25 cellular contexts compared by ENCODE assay signal in genomic region chr1:102799496-102799895, GRCh38.
DNase-seq lines count a peak whose midpoint lies in the region; ATAC-seq and TF ChIP-seq lines count a peak whose summit lies in the region.
"Had no signal": no experiment of that assay in that cellular context is flagged by ENCODE, and none has a peak within 500 bp of the region (broad histone marks: within the 10 kb centered on the region; RNA-seq: fewer than 3 reads in every experiment).

No MANE protein-coding gene starts in this region.

- H3K27me3 ChIP-seq in PC-9 (ENCODE audit: insufficient read depth, low read depth): no peaks in the 10 kb centered on the region
- no peaks in the 10 kb centered on the region for H3K27me3 ChIP-seq in breast epithelium

- H3K4me1 Mint-ChIP-seq in stimulated activated naive B cell treated with anti-CD40 and anti-IgM and Interleukin-4, amounts not matched to agents 10 μg/mL and 1 μg/mL and 100 μg/mL, for 72 hours: no peaks in the 10 kb centered on the region
- H3K4me1 Mint-ChIP-seq: activated naive CD8-positive, alpha-beta T cell treated with anti-CD3 and anti-CD28 coated beads, Interleukin-2, amount 10 ng/mL, durations not matched to agents 7 days and 5 days; neural crest cell had no signal

- CTCF ChIA-PET in PC-9 (lab: Charles Lee): no interaction called here

- POLR2A ChIA-PET in PC-9 (lab: Charles Lee; ENCODE audit: unreplicated experiment): no interaction called here

- no TSS peak for BruUV-seq in PC-9 (replicated peaks; lab: Mats Ljungman, UMichigan)

- DNase-seq in DMS53 (lab: John Stamatoyannopoulos, UW) (peak; percentile 70), PC-9 (no peak), fibroblast of gingiva (ENCODE audit: low read depth) (peak; percentile 51), skeletal muscle cell (ENCODE audit: low read depth) (peak; percentile 15), breast epithelium (ENCODE audit: low spot score in 2 of 2) (no peak), NOMO-1 treated with dmso at 0.1 percent for 144 hours (lab: John Stamatoyannopoulos, UW; ENCODE audit: unreplicated experiment) (no peak)
- DNase-seq in stimulated activated naive B cell treated with anti-CD40 and anti-IgM and Interleukin-4, amounts not matched to agents 10 μg/mL and 1 μg/mL and 100 μg/mL, for 72 hours: no peak
- DNase-seq: activated CD4-positive, CD25-positive, alpha-beta regulatory T cell treated with anti-CD3 and anti-CD28 coated beads, Interleukin-2, amount 50 U/mL, for 72 hours; activated CD8-positive, alpha-beta T cell treated with anti-CD3 and anti-CD28 coated beads for 36 hours; activated naive CD8-positive, alpha-beta T cell treated with anti-CD3 and anti-CD28 coated beads, Interleukin-2, amount 10 ng/mL, durations not matched to agents 7 days and 5 days; Calu3; cortex of kidney; head of caudate nucleus; NCI-H1105; NCI-H446 treated with DMSO at 0.1 percent for 48 hours; SHP77; substantia nigra had no signal

- intact Hi-C loops in PC-9 (cut with micrococcal nuclease; ENCODE audit: unreplicated experiment) (loop anchor here (10.0 kb wide), 1 partner anchor 235 kb away; no protein-coding TSS in a partner anchor), breast epithelium (cut with DNase I; ENCODE audit: low total_unique reads) (no loop called here)

- H3K27ac Mint-ChIP-seq in stimulated activated naive B cell treated with anti-CD40 and anti-IgM and Interleukin-4, amounts not matched to agents 10 μg/mL and 1 μg/mL and 100 μg/mL, for 72 hours: no peak overlapping the region
- H3K27ac Mint-ChIP-seq: activated CD8-positive, alpha-beta T cell treated with anti-CD3 and anti-CD28 coated beads for 36 hours; activated naive CD8-positive, alpha-beta T cell treated with anti-CD3 and anti-CD28 coated beads, Interleukin-2, amount 10 ng/mL, durations not matched to agents 7 days and 5 days; progenitor cell of endocrine pancreas had no signal

- H3K27ac ChIP-seq in PC-9: no peak overlapping the region
- H3K27ac ChIP-seq in breast epithelium: no peak overlapping the region
- H3K27ac ChIP-seq: C4-2B, HL-60 had no signal

- TF ChIP-seq POLR2A in breast epithelium (IDR thresholded peaks at IDR 0.05): no peak

- no peak for ATAC-seq in GM19395 (IDR thresholded peaks at IDR 0.05; ENCODE audit: unreplicated experiment)
- no peak for ATAC-seq in stimulated activated naive B cell treated with anti-CD40 and anti-IgM and Interleukin-4, amounts not matched to agents 10 μg/mL and 1 μg/mL and 100 μg/mL, for 72 hours (replicated peaks)
- ATAC-seq: activated CD8-positive, alpha-beta T cell treated with anti-CD3 and anti-CD28 coated beads for 36 hours; HepG2; sciatic nerve had no signal

- no peaks in the 10 kb centered on the region for H3F3A ChIP-seq in PC-9 (ENCODE audit: insufficient read depth, low read depth)

- H3K9me2 ChIP-seq in PC-9 (ENCODE audit: insufficient read depth): no peaks in the 10 kb centered on the region

- H3K4me2 ChIP-seq in PC-9: no peak overlapping the region

- H3K27me3 Mint-ChIP-seq in stimulated activated naive B cell treated with anti-CD40 and anti-IgM and Interleukin-4, amounts not matched to agents 10 μg/mL and 1 μg/mL and 100 μg/mL, for 72 hours: no peaks in the 10 kb centered on the region
- H3K27me3 Mint-ChIP-seq: activated CD8-positive, alpha-beta T cell treated with anti-CD3 and anti-CD28 coated beads for 36 hours; activated naive CD8-positive, alpha-beta T cell treated with anti-CD3 and anti-CD28 coated beads, Interleukin-2, amount 10 ng/mL, durations not matched to agents 7 days and 5 days; progenitor cell of endocrine pancreas had no signal

- H3K4me3 ChIP-seq in PC-9 (no peak overlapping the region), skeletal muscle cell (ENCODE audit: low read depth, low read length) (no peak overlapping the region), breast epithelium (no peak overlapping the region)
- H3K4me3 ChIP-seq: lung had no signal

- H3K9me3 ChIP-seq in PC-9 (ENCODE audit: insufficient read depth, low read depth): no peaks in the 10 kb centered on the region
- no peaks in the 10 kb centered on the region for H3K9me3 ChIP-seq in breast epithelium

- H3K36me3 Mint-ChIP-seq in stimulated activated naive B cell treated with anti-CD40 and anti-IgM and Interleukin-4, amounts not matched to agents 10 μg/mL and 1 μg/mL and 100 μg/mL, for 72 hours: no peaks in the 10 kb centered on the region
- H3K36me3 Mint-ChIP-seq: activated naive CD8-positive, alpha-beta T cell treated with anti-CD3 and anti-CD28 coated beads, Interleukin-2, amount 10 ng/mL, durations not matched to agents 7 days and 5 days had no signal

- H2AFZ ChIP-seq in PC-9: peak overlapping the region; percentile 28; the same call in 1 of the 2 replicates

- no peak for TF ChIP-seq CTCF in PC-9 (conservative IDR thresholded peaks at IDR 0.05)
- no peak for TF ChIP-seq CTCF in breast epithelium (IDR thresholded peaks at IDR 0.05)

- H3K9me3 Mint-ChIP-seq in stimulated activated naive B cell treated with anti-CD40 and anti-IgM and Interleukin-4, amounts not matched to agents 10 μg/mL and 1 μg/mL and 100 μg/mL, for 72 hours: peaks cover 0 to 3% of the 10 kb centered on the region in 2 donors
- H3K9me3 Mint-ChIP-seq: activated CD8-positive, alpha-beta T cell treated with anti-CD3 and anti-CD28 coated beads for 36 hours; activated naive CD8-positive, alpha-beta T cell treated with anti-CD3 and anti-CD28 coated beads, Interleukin-2, amount 10 ng/mL, durations not matched to agents 7 days and 5 days; neural crest cell had no signal

- no peak overlapping the region for H3K4me3 Mint-ChIP-seq in stimulated activated naive B cell treated with anti-CD40 and anti-IgM and Interleukin-4, amounts not matched to agents 10 μg/mL and 1 μg/mL and 100 μg/mL, for 72 hours
- H3K4me3 Mint-ChIP-seq: activated CD8-positive, alpha-beta T cell treated with anti-CD3 and anti-CD28 coated beads for 36 hours; activated naive CD8-positive, alpha-beta T cell treated with anti-CD3 and anti-CD28 coated beads, Interleukin-2, amount 10 ng/mL, durations not matched to agents 7 days and 5 days; neural crest cell had no signal

- H3K79me2 ChIP-seq in PC-9 (ENCODE audit: low read depth): no peaks in the 10 kb centered on the region

- no peaks in the 10 kb centered on the region for H3K36me3 ChIP-seq in PC-9 (ENCODE audit: low read depth)
- H3K36me3 ChIP-seq in breast epithelium: no peaks in the 10 kb centered on the region

- H4K20me1 ChIP-seq in PC-9 (ENCODE audit: insufficient read depth): no peaks in the 10 kb centered on the region

- H3K4me1 ChIP-seq in PC-9 (replicated peaks; ENCODE audit: insufficient read depth): no peaks in the 10 kb centered on the region; the same call in 1 of the 2 replicates
- no peaks in the 10 kb centered on the region for H3K4me1 ChIP-seq in breast epithelium

Comparison
In these comparisons a context has a peak if more than half of its experiments do, and no peak if none do; other contexts are left out.
1. DNase-seq: peak in DMS53 (single experiment), fibroblast of gingiva (single experiment) and skeletal muscle cell (single experiment); none in PC-9 (0 of 2), breast epithelium (0 of 2), NOMO-1 treated with dmso at 0.1 percent for 144 hours (single experiment) and stimulated activated naive B cell treated with anti-CD40 and anti-IgM and Interleukin-4, amounts not matched to agents 10 μg/mL and 1 μg/mL and 100 μg/mL, for 72 hours (single experiment).